16 cellular contexts compared by ENCODE assay signal in the genomic region with DNA sequence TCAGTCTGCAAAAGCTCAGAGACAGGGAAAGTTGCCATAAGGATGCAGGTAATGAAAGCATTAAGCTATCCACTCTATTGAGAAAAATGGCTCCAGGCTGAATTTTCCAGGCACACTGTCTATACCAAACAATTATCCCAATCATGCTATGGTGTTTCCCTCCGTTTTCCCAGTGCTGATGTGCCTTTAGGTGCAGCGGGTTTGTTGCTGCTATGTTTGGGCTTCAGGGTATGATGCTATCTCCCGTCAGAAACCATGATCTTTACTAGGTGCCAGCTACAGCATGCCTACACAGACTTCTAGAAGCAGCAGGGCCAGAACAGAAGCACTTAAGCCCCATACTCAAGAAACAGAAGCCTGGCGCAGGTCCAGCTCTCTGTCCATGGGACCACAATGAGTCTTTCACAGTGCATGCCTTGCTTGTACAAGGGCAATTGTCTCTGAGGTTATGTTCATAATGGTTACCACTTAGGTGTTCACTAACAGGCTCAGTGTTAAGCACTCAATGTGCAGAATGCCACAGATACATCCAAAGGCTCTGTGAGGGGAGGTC. TPM values are rescaled to one million over a fixed set of nuclear protein-coding genes. Genes with fewer than 3 reads are reported as not detected.
DNase-seq lines count a peak whose midpoint lies in the region; ATAC-seq and TF ChIP-seq lines count a peak whose summit lies in the region.
"Had no signal": no experiment of that assay in that cellular context is flagged by ENCODE, and none has a peak within 500 bp of the region (broad histone marks: within the 10 kb centered on the region; RNA-seq: fewer than 3 reads in every experiment).

No MANE protein-coding gene starts in this region.

- no TSS peak for BruUV-seq in mammary epithelial cell (replicated peaks; lab: Mats Ljungman, UMichigan)
- BruUV-seq in MCF 10A (replicated peaks; lab: Mats Ljungman, UMichigan), result no TSS peak

- 0% methylated on average over 4 of the region's 4 CpGs for WGBS in mammary epithelial cell (ENCODE audit: low coverage, missing lambda C conversion rate)

- H3K27ac ChIP-seq in mammary epithelial cell (ENCODE audit: insufficient read depth, low read depth, low read length), result no peak overlapping the region
- H3K27ac ChIP-seq: SJSA1 had no signal

- no peaks in the 10 kb centered on the region for H3K79me2 ChIP-seq in mammary epithelial cell (ENCODE audit: insufficient read depth, low read length)

- no peaks in the 10 kb centered on the region for H3K9me3 Mint-ChIP-seq in MCF 10A (ENCODE audit: unreplicated experiment)
- H3K9me3 Mint-ChIP-seq: CD8-positive, alpha-beta memory T cell; H9 had no signal

- no peak overlapping the region for H3K27ac Mint-ChIP-seq in MCF 10A (ENCODE audit: low read depth, unreplicated experiment)
- H3K27ac Mint-ChIP-seq: B cell; CD8-positive, alpha-beta memory T cell; H9 had no signal

- POLR2A ChIA-PET in MCF 10A (lab: Yijun Ruan, JAX), result no interaction called here

- H3K4me1 Mint-ChIP-seq in MCF 10A (ENCODE audit: insufficient read depth, unreplicated experiment), result no peaks in the 10 kb centered on the region

- in situ Hi-C loops in mammary epithelial cell (cut with MboI; ENCODE audit: low sequenced_read_pairs in 2 of 2), result no loop called here

- H3K27me3 ChIP-seq in mammary epithelial cell (ENCODE audit: insufficient read depth, low read length), result no peaks in the 10 kb centered on the region

- H2AFZ ChIP-seq in mammary epithelial cell (ENCODE audit: low read depth, low read length), result no peak overlapping the region

- no peaks in the 10 kb centered on the region for H3K4me1 ChIP-seq in mammary epithelial cell (ENCODE audit: insufficient read depth, low read length)
- H3K4me1 ChIP-seq: SJSA1 had no signal

- no peak overlapping the region for H3K4me3 Mint-ChIP-seq in MCF 10A (ENCODE audit: unreplicated experiment)
- H3K4me3 Mint-ChIP-seq: B cell; CD8-positive, alpha-beta memory T cell; H9 had no signal

- dilution Hi-C loops in mammary epithelial cell (cut with HindIII; ENCODE audit: low sequenced_read_pairs), result no loop called here

- no peaks in the 10 kb centered on the region for H3K36me3 Mint-ChIP-seq in MCF 10A (ENCODE audit: insufficient read depth, unreplicated experiment)
- H3K36me3 Mint-ChIP-seq: CD8-positive, alpha-beta memory T cell had no signal

- intact Hi-C loops in mammary epithelial cell (cut with micrococcal nuclease) (no loop called here), MCF 10A (cut with micrococcal nuclease) (no loop called here), left ventricle myocardium superior (cut with micrococcal nuclease) (no loop called here), left cardiac atrium (cut with DNase I) (loop anchor here in 1 of 2 donors (10.0 kb wide), 1 partner anchor 186 kb away; no protein-coding TSS in a partner anchor)

- H3K27me3 Mint-ChIP-seq in MCF 10A (ENCODE audit: insufficient read depth, unreplicated experiment), result no peaks in the 10 kb centered on the region
- H3K27me3 Mint-ChIP-seq: B cell had no signal

- no peak overlapping the region for H3K4me2 ChIP-seq in mammary epithelial cell (ENCODE audit: insufficient read depth, low read depth, low read length)

- ATAC-seq in left ventricle myocardium superior (no peak), left cardiac atrium (no peak)

- no peaks in the 10 kb centered on the region for H3K9me3 ChIP-seq in mammary epithelial cell (replicated peaks; ENCODE audit: insufficient read depth, low read length)
- H3K9me3 ChIP-seq: SJSA1 had no signal

- CTCF ChIA-PET in mammary epithelial cell (lab: Charles Lee; ENCODE audit: low non-redundant PET), result no interaction called here
- CTCF ChIA-PET in MCF 10A (lab: Yijun Ruan, JAX), result interaction anchor here (0.7 to 9.1 kb wide), 2 partner anchors 179 to 370 kb away, joined by 3 to 88 read pairs; no protein-coding TSS in a partner anchor

- H3K9ac ChIP-seq in mammary epithelial cell (ENCODE audit: insufficient read depth, low read length), result no peak overlapping the region

- no peaks in the 10 kb centered on the region for H3K36me3 ChIP-seq in mammary epithelial cell (ENCODE audit: insufficient read depth, low read length)
- H3K36me3 ChIP-seq: SJSA1 had no signal

- no peak overlapping the region for H3K4me3 ChIP-seq in mammary epithelial cell (replicated peaks in 1 of 3; ENCODE audit: insufficient read depth in 1 of 3, low read depth in 2 of 3, low read length in 3 of 3)
- H3K4me3 ChIP-seq: SJSA1 had no signal

- DNase-seq in mammary epithelial cell, result peak; percentile 5
- no peak for DNase-seq in MCF 10A (ENCODE audit: unreplicated experiment)
- DNase-seq in NCI-H187 treated with DMSO at 0.1 percent for 48 hours (lab: John Stamatoyannopoulos, UW), result peak; percentile 55
- DNase-seq in NCI-H69 (lab: John Stamatoyannopoulos, UW), result peak; percentile 90
- no peak for DNase-seq in HT-29 (ENCODE audit: low spot score)
- DNase-seq in left ventricle myocardium superior, result no peak
- no peak for DNase-seq in left cardiac atrium
- DNase-seq: CD8-positive, alpha-beta memory T cell; H9; IMR-90; Kasumi-1; NCI-H226; NCI-H82; T-helper 1 cell had no signal

- H4K20me1 ChIP-seq in mammary epithelial cell (ENCODE audit: insufficient read depth, low read length), result no peaks in the 10 kb centered on the region

- no peak for TF ChIP-seq CTCF in mammary epithelial cell (conservative IDR thresholded peaks at IDR 0.05 in 1 of 2, IDR thresholded peaks at IDR 0.05 in 1 of 2; ENCODE audit: extremely low read depth in 1 of 2, insufficient read depth in 1 of 2, low read depth in 1 of 2, low read length in 2 of 2)
- no peak for TF ChIP-seq CTCF in MCF 10A (IDR thresholded peaks at IDR 0.05; ENCODE audit: unreplicated experiment)

RNA-seq across cellular contexts. Expression of gene STEAP1B, which starts 19.4 kb away (rescaled TPM):
- 1 to 10 TPM in 1 of 2 donors, under 1 TPM in 1; 0.17 to 1.6 TPM for total RNA-seq in mammary epithelial cell
- polyA plus RNA-seq in mammary epithelial cell, result 0.26 TPM
- polyA minus RNA-seq in mammary epithelial cell, result not detected
- total RNA-seq in MCF 10A (2022), result not detected in 2 replicates
- total RNA-seq in HT-29 (2014; rRNA removed; shearing (Covaris generic)), result not detected in 2 replicates
- 0.69 TPM for total RNA-seq in left ventricle myocardium superior
- 1 to 10 TPM; 1.1 to 1.7 TPM for total RNA-seq in left cardiac atrium
- polyA plus RNA-seq: CD8-positive, alpha-beta memory T cell had no signal

Comparison
In these comparisons a context has a peak if more than half of its experiments do, and no peak if none do; other contexts are left out.
1. DNase-seq: peak in mammary epithelial cell (single experiment), NCI-H187 treated with DMSO at 0.1 percent for 48 hours (single experiment) and NCI-H69 (single experiment); none in MCF 10A (single experiment), HT-29 (single experiment), left ventricle myocardium superior (single experiment) and left cardiac atrium (single experiment).